8 cellular contexts compared by ENCODE assay signal in the genomic region with DNA sequence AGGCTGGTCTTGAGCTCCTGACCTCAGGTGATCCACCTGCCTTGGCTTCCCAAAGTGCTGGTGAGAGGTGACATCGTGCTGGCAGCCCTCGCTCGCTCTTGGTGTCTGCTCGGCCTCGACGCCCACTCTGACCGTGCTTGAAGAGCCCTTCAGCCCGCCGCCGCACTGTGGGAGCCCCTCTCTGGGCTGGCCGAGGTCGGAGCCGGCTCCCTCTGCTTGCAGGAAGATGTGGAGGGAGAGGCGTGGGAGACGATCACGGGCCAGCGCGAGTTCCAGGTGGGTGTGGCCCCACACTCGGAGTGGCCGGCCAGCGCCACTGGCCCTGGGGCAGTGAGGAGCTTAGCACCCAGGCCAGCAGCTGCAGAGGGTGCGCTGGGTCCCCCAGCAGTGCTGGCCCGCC.
"Had no signal": no experiment of that assay in that cellular context is flagged by ENCODE, and none has a peak within 500 bp of the region (broad histone marks: within the 10 kb centered on the region; RNA-seq: fewer than 3 reads in every experiment).

No MANE protein-coding gene starts in this region.

- H2AFZ ChIP-seq: GM23248 had no signal

- DNase-seq: GM23248, GOT3, H7, HFFc6, IMR-90, KBM-7 had no signal

- H3K27ac Mint-ChIP-seq: HFFc6 had no signal

- H3K36me3 ChIP-seq: HAP-1 had no signal

- H3K27ac ChIP-seq: GM23248, HL-60 had no signal

- H3K9ac ChIP-seq: GM23248 had no signal

- H3K4me3 ChIP-seq: GM23248, HAP-1 had no signal

- H3K4me3 Mint-ChIP-seq: HFFc6 had no signal
